1 cellular context compared by ENCODE assay signal in the genomic region with DNA sequence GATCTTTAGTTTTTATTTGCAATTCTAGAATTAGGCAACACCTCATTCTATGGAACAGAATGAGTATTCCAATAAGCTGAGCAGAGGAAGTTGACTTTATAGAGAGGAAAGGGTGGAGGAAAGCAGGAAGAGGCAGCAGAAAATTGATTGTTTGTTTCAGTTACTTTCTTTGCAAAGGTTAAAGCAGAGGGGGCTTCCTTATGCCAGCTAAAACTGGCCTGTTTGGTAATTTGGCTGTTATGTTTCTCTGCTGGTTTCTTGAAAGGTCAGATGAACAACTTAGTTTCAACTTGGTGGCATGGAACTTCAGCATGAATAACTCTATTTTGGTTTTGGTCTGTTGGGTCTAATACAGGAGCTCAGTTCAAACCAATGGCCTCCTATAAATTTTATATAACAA.
TF ChIP-seq lines count a peak whose summit lies in the region.

No MANE protein-coding gene starts in this region.

TF ChIP-seq in IMR-90, 13 proteins besides CTCF, POLR2A, EP300 and RAD21 (continued from another document):
- TF ChIP-seq, protein P1, sequence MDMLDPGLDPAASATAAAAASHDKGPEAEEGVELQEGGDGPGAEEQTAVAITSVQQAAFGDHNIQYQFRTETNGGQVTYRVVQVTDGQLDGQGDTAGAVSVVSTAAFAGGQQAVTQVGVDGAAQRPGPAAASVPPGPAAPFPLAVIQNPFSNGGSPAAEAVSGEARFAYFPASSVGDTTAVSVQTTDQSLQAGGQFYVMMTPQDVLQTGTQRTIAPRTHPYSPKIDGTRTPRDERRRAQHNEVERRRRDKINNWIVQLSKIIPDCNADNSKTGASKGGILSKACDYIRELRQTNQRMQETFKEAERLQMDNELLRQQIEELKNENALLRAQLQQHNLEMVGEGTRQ (IDR thresholded peaks at IDR 0.05; ENCODE audit: low read depth, low read length): no peak
